Comparison of ENCODE assay signal across 1 cellular context in the genomic region with DNA sequence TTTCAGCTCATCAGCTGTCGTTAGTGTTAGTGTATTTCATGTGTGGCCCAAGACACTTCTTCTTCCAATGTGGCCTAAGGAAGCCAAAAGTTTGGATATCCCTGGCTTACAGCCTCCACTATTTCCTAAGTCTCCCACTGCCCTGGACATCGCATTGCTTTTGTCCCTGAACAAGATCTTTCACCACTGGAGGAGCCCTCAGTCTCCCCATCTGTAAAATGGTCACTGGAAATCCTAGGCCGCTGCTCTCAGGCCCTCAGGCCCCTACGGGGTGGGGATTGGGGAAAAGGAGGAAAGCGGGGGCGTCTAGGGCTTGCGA.
A peak's percentile ranks its signal among the peaks of the same experiment; 100 is the strongest.
TF ChIP-seq lines count a peak whose summit lies in the region.

No MANE protein-coding gene starts in this region.

TF ChIP-seq in K562, 482 proteins besides CTCF, POLR2A, EP300 and RAD21 (continued from another document):
- peak; percentile 64; the same call in 1 of the 2 replicates for TF ChIP-seq SP1 (CRISPR knock-in tag; IDR thresholded peaks at IDR 0.05)
- TF ChIP-seq SREBF1 (IDR thresholded peaks at IDR 0.05; ENCODE audit: borderline replicate concordance, low read depth, low read length) = no peak
- TF ChIP-seq DDX20 (tag; IDR thresholded peaks at IDR 0.05; ENCODE audit: low read depth) = no peak
- peak; percentile 94 for TF ChIP-seq HDGF (IDR thresholded peaks at IDR 0.05)
- TF ChIP-seq ETV5 (CRISPR knock-in tag; IDR thresholded peaks at IDR 0.05; ENCODE audit: low read depth) = 0 out of 2 replicates have a peak, but pooled peaks have one; percentile 20
- TF ChIP-seq CC2D1A (IDR thresholded peaks at IDR 0.05) = peak; percentile 73
- TF ChIP-seq LARP7 (IDR thresholded peaks at IDR 0.05) = 0 out of 2 replicates have a peak, but pooled peaks have one; percentile 16
- TF ChIP-seq ARNT (IDR thresholded peaks at IDR 0.05) = 0 out of 4 replicates have a peak, but pooled peaks of 1 of the 2 experiments have one; percentile 41
- TF ChIP-seq HDAC1 (IDR thresholded peaks at IDR 0.05) = peak; percentile 72 to 80; a peak in 3 of 4 replicates
- no peak for TF ChIP-seq CHD2 (IDR thresholded peaks at IDR 0.05; ENCODE audit: low read depth, low read length)
- peak; percentile 86; the same call in 1 of the 2 replicates for TF ChIP-seq PTBP1 (IDR thresholded peaks at IDR 0.05; ENCODE audit: low read depth, low read length)
- TF ChIP-seq CHD4 (IDR thresholded peaks at IDR 0.05; ENCODE audit: insufficient read depth, insufficient replicate concordance, low read depth, low read length, poor library complexity, severe bottlenecking) = peak; percentile 99
- peak; percentile 99 for TF ChIP-seq HDAC2 (IDR thresholded peaks at IDR 0.05)
- TF ChIP-seq NCOA4 (IDR thresholded peaks at IDR 0.05; ENCODE audit: partially characterized antibody) = peak; percentile 16
- TF ChIP-seq IFI16 (CRISPR knock-in tag; IDR thresholded peaks at IDR 0.05) = no peak
- no peak for TF ChIP-seq CREB1 (IDR thresholded peaks at IDR 0.05)
- TF ChIP-seq CREB1 (CRISPR knock-in tag; IDR thresholded peaks at IDR 0.05) = 0 out of 2 replicates have a peak, but pooled peaks have one; percentile 45
- peak; percentile 99 for TF ChIP-seq SMARCA5 (IDR thresholded peaks at IDR 0.05)
- TF ChIP-seq KDM1A (IDR thresholded peaks at IDR 0.05) = peak; percentile 97 to 99
- TF ChIP-seq ZNF668 (CRISPR knock-in tag; IDR thresholded peaks at IDR 0.05) = no peak
- peak; percentile 61; the same call in 1 of the 2 replicates for TF ChIP-seq TOE1 (IDR thresholded peaks at IDR 0.05; ENCODE audit: borderline replicate concordance)
- TF ChIP-seq TOE1 (CRISPR knock-in tag; IDR thresholded peaks at IDR 0.05; ENCODE audit: borderline replicate concordance, low read depth) = no peak
- no peak for TF ChIP-seq TBP (optimal IDR thresholded peaks at IDR 0.05; ENCODE audit: low read depth, low read length)
- TF ChIP-seq FOXP1 (CRISPR knock-in tag; IDR thresholded peaks at IDR 0.05) = no peak; the same call in 1 of the 2 replicates
- TF ChIP-seq, protein P1, sequence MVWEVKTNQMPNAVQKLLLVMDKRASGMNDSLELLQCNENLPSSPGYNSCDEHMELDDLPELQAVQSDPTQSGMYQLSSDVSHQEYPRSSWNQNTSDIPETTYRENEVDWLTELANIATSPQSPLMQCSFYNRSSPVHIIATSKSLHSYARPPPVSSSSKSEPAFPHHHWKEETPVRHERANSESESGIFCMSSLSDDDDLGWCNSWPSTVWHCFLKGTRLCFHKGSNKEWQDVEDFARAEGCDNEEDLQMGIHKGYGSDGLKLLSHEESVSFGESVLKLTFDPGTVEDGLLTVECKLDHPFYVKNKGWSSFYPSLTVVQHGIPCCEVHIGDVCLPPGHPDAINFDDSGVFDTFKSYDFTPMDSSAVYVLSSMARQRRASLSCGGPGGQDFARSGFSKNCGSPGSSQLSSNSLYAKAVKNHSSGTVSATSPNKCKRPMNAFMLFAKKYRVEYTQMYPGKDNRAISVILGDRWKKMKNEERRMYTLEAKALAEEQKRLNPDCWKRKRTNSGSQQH (CRISPR knock-in tag; IDR thresholded peaks at IDR 0.05) = no peak
- TF ChIP-seq ESRRA (IDR thresholded peaks at IDR 0.05; ENCODE audit: borderline replicate concordance, low read depth) = 0 out of 2 replicates have a peak, but pooled peaks have one; percentile 27
- TF ChIP-seq ADNP (tag; IDR thresholded peaks at IDR 0.05) = peak; percentile 99
- TF ChIP-seq SMAD1 (IDR thresholded peaks at IDR 0.05; ENCODE audit: low read depth, low read length, partially characterized antibody) = peak; percentile 17
- 0 out of 2 replicates have a peak, but pooled peaks have one; percentile 18 for TF ChIP-seq ZBTB7A (IDR thresholded peaks at IDR 0.05; ENCODE audit: borderline replicate concordance, control insufficient read depth, low read depth, low read length)
- 0 out of 2 replicates have a peak, but pooled peaks have one; percentile 59 for TF ChIP-seq BRD4 (IDR thresholded peaks at IDR 0.05)
- TF ChIP-seq LCOR (CRISPR knock-in tag; IDR thresholded peaks at IDR 0.05) = peak; percentile 75
- peak; percentile 58 for TF ChIP-seq ZFP36 (IDR thresholded peaks at IDR 0.05; ENCODE audit: low read depth, low read length, partially characterized antibody)
- TF ChIP-seq ZNF12 (CRISPR knock-in tag; IDR thresholded peaks at IDR 0.05) = peak; percentile 71
- TF ChIP-seq NFE2L1 (tag; IDR thresholded peaks at IDR 0.05; ENCODE audit: borderline replicate concordance, low read depth) = no peak
- no peak for TF ChIP-seq SRSF7 (optimal IDR thresholded peaks at IDR 0.05; ENCODE audit: low read depth, low read length)
- TF ChIP-seq NR2F6 (CRISPR knock-in tag; IDR thresholded peaks at IDR 0.05) = no peak
- TF ChIP-seq NBN (IDR thresholded peaks at IDR 0.05; ENCODE audit: low read depth) = 0 out of 2 replicates have a peak, but pooled peaks have one; percentile 55
- no peak for TF ChIP-seq ZNF140 (CRISPR knock-in tag; IDR thresholded peaks at IDR 0.05)
- peak; percentile 46 for TF ChIP-seq ARID1B (IDR thresholded peaks at IDR 0.05)
- peak; percentile 30; the same call in 1 of the 2 replicates for TF ChIP-seq SMARCA4 (IDR thresholded peaks at IDR 0.05)
- peak; percentile 99 for TF ChIP-seq RBM25 (IDR thresholded peaks at IDR 0.05; ENCODE audit: low read depth, low read length, severe bottlenecking)
- TF ChIP-seq NELFE (IDR thresholded peaks at IDR 0.05; ENCODE audit: insufficient read depth, insufficient read length) = no peak
- peak; percentile 65; the same call in 1 of the 2 replicates for TF ChIP-seq DPF2 (IDR thresholded peaks at IDR 0.05)
- 0 out of 2 replicates have a peak, but pooled peaks have one; percentile 58 for TF ChIP-seq KAT7 (CRISPR knock-in tag; IDR thresholded peaks at IDR 0.05; ENCODE audit: borderline replicate concordance)
- TF ChIP-seq FOSL1 (tag; conservative IDR thresholded peaks at IDR 0.05) = 0 out of 2 replicates have a peak, but pooled peaks have one; percentile 37
- 0 out of 2 replicates have a peak, but pooled peaks have one; percentile 9 for TF ChIP-seq SMAD4 (CRISPR knock-in tag; conservative IDR thresholded peaks at IDR 0.05)
- TF ChIP-seq, protein P2, sequence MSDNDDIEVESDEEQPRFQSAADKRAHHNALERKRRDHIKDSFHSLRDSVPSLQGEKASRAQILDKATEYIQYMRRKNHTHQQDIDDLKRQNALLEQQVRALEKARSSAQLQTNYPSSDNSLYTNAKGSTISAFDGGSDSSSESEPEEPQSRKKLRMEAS (CRISPR knock-in tag; IDR thresholded peaks at IDR 0.05) = no peak
- peak in 1 of 2 experiments; percentile 93; a peak in 2 of 3 replicates for TF ChIP-seq CBX3 (IDR thresholded peaks at IDR 0.05; ENCODE audit: borderline replicate concordance in 1 of 2, low read length in 2 of 2)
- TF ChIP-seq RCOR1 (IDR thresholded peaks at IDR 0.05; ENCODE audit: borderline replicate concordance in 1 of 2, low read depth in 2 of 2, low read length in 2 of 2) = peak; percentile 91 to 96
- peak; percentile 79 for TF ChIP-seq PHF20 (IDR thresholded peaks at IDR 0.05; ENCODE audit: partially characterized antibody)
- TF ChIP-seq, protein P3, sequence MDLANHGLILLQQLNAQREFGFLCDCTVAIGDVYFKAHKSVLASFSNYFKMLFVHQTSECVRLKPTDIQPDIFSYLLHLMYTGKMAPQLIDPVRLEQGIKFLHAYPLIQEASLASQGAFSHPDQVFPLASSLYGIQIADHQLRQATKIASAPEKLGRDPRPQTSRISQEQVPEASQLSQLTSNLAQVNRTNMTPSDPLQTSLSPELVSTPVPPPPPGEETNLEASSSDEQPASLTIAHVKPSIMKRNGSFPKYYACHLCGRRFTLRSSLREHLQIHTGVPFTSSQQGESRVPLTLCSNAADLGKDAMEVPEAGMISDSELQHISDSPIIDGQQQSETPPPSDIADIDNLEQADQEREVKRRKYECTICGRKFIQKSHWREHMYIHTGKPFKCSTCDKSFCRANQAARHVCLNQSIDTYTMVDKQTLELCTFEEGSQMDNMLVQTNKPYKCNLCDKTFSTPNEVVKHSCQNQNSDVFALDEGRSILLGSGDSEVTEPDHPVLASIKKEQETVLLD (IDR thresholded peaks at IDR 0.05) = 0 out of 2 replicates have a peak, but pooled peaks have one; percentile 36
- TF ChIP-seq BCOR (IDR thresholded peaks at IDR 0.05) = peak; percentile 100
- TF ChIP-seq, protein P4, sequence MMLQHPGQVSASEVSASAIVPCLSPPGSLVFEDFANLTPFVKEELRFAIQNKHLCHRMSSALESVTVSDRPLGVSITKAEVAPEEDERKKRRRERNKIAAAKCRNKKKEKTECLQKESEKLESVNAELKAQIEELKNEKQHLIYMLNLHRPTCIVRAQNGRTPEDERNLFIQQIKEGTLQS (IDR thresholded peaks at IDR 0.05) = no peak
- TF ChIP-seq, protein P4 (CRISPR knock-in tag; conservative IDR thresholded peaks at IDR 0.05) = no peak
- TF ChIP-seq BRD9 (IDR thresholded peaks at IDR 0.05; ENCODE audit: low read depth, partially characterized antibody) = peak; percentile 64
- peak; percentile 97 for TF ChIP-seq EGR1 (conservative IDR thresholded peaks at IDR 0.05)
- no peak for TF ChIP-seq HDAC6 (IDR thresholded peaks at IDR 0.05; ENCODE audit: low read depth, low read length)
- TF ChIP-seq, protein P5, sequence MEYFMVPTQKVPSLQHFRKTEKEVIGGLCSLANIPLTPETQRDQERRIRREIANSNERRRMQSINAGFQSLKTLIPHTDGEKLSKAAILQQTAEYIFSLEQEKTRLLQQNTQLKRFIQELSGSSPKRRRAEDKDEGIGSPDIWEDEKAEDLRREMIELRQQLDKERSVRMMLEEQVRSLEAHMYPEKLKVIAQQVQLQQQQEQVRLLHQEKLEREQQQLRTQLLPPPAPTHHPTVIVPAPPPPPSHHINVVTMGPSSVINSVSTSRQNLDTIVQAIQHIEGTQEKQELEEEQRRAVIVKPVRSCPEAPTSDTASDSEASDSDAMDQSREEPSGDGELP (CRISPR knock-in tag; IDR thresholded peaks at IDR 0.05; ENCODE audit: borderline replicate concordance) = peak; percentile 57
- peak; percentile 99 for TF ChIP-seq CBX1 (IDR thresholded peaks at IDR 0.05; ENCODE audit: low read depth)
- peak; percentile 52; the same call in 1 of the 2 replicates for TF ChIP-seq FOXM1 (IDR thresholded peaks at IDR 0.05; ENCODE audit: low read depth)
- TF ChIP-seq FOXM1 (CRISPR knock-in tag; IDR thresholded peaks at IDR 0.05; ENCODE audit: low read depth) = no peak
